Comparison of ENCODE assay signal across 8 cellular contexts in genomic region chr2:197168705-197169104, GRCh38.
A peak's percentile ranks its signal among the peaks of the same experiment; 100 is the strongest.
DNase-seq lines count a peak whose midpoint lies in the region; ATAC-seq, FAIRE-seq and TF ChIP-seq lines count a peak whose summit lies in the region.

No MANE protein-coding gene starts in this region.

- H3K4me2 ChIP-seq in HepG2 (ENCODE audit: low read depth, low read length): no peak overlapping the region

- H3K27me3 ChIP-seq in WERI-Rb-1 (ENCODE audit: insufficient read depth, low read depth, severe bottlenecking) (no peaks in the 10 kb centered on the region), HepG2 (ENCODE audit: control insufficient read depth in 1 of 2, insufficient read depth in 2 of 2, low read length in 2 of 2) (peaks cover 0 to 1% of the 10 kb centered on the region in 2 experiments; a peak in 1 of 5 replicates)

- FAIRE-seq in HepG2 (lab: Jason Lieb, UNC): peak; percentile 65

- H3K4me1 ChIP-seq in HepG2 (ENCODE audit: insufficient read depth, low read length): no peaks in the 10 kb centered on the region

- POLR2A ChIA-PET in HepG2 (lab: Yijun Ruan, JAX): no interaction called here

- no peak for TF ChIP-seq POLR2A in HepG2 (IDR thresholded peaks at IDR 0.05; ENCODE audit: insufficient read depth in 1 of 2, low read depth in 2 of 2, low read length in 2 of 2)

- WGBS in HepG2 (ENCODE audit: low lambda C conversion rate): 8% methylated on average over 5 of the region's 5 CpGs

- no peaks in the 10 kb centered on the region for H4K20me1 ChIP-seq in HepG2 (ENCODE audit: insufficient read depth, low read length)

- CTCF ChIA-PET in HepG2 (lab: Yijun Ruan, JAX; ENCODE audit: low intra/inter-chr PET ratio, low total read pairs): interaction anchor here (0.8 to 3.3 kb wide), 4 partner anchors 55 to 210 kb away, joined by 4 to 15 read pairs (median 4); no protein-coding TSS in a partner anchor

- H3K79me2 ChIP-seq in HepG2 (ENCODE audit: insufficient read depth, low read length): no peaks in the 10 kb centered on the region

- peak; percentile 82 for ATAC-seq in GM21786 (IDR thresholded peaks at IDR 0.05; ENCODE audit: unreplicated experiment)
- ATAC-seq in HepG2: peak; percentile 99
- no peak for ATAC-seq in HG03108 (IDR thresholded peaks at IDR 0.05; ENCODE audit: unreplicated experiment)

- no TSS peak for BruUV-seq in HepG2 (replicated peaks; lab: Mats Ljungman, UMichigan)

- H3K27ac ChIP-seq in WERI-Rb-1 (no peak overlapping the region), HepG2 (ENCODE audit: extremely low read length, insufficient read depth, low read length) (no peak overlapping the region)

- H3K9me3 ChIP-seq in WERI-Rb-1 (ENCODE audit: severe bottlenecking) (no peaks in the 10 kb centered on the region), HepG2 (ENCODE audit: low read length) (no peaks in the 10 kb centered on the region)

- no peak for TF ChIP-seq EP300 in HepG2 (IDR thresholded peaks at IDR 0.05; ENCODE audit: low read depth in 2 of 2, low read length in 2 of 2)
- TF ChIP-seq EP300 in HepG2 (CRISPR knock-in tag; IDR thresholded peaks at IDR 0.05; ENCODE audit: borderline replicate concordance): no peak

- no peak overlapping the region for H3K4me3 ChIP-seq in WERI-Rb-1 (ENCODE audit: low read depth, low read length)
- H3K4me3 ChIP-seq in cardiac fibroblast (replicated peaks in 1 of 2; ENCODE audit: low read depth in 2 of 2, low read length in 2 of 2): no peak overlapping the region
- no peak overlapping the region for H3K4me3 ChIP-seq in HepG2 (replicated peaks in 1 of 3; ENCODE audit: insufficient read depth in 1 of 3, low read depth in 2 of 3, low read length in 3 of 3)

- in situ Hi-C loops in HepG2 (cut with HindIII; ENCODE audit: extremely low pct_ligation_motif_present, low pct_unique_long_range_greater_than_20kb): loop anchor here (10.0 kb wide), 1 partner anchor 154 kb away; no protein-coding TSS in a partner anchor

- H3K36me3 ChIP-seq in WERI-Rb-1 (no peaks in the 10 kb centered on the region), HepG2 (replicated peaks in 1 of 2; ENCODE audit: control insufficient read depth in 1 of 2, insufficient read depth in 2 of 2, low read length in 2 of 2) (no peaks in the 10 kb centered on the region)

- TF ChIP-seq CTCF in GM10266 (IDR thresholded peaks at IDR 0.05; ENCODE audit: control insufficient read depth, insufficient read depth, low read depth, missing control alignments) (peak; percentile 67), WERI-Rb-1 (IDR thresholded peaks at IDR 0.05; ENCODE audit: low read depth, low read length) (peak; percentile 90), cardiac fibroblast (IDR thresholded peaks at IDR 0.05; ENCODE audit: low read depth, low read length) (peak; percentile 80), HepG2 (CRISPR knock-in tag; IDR thresholded peaks at IDR 0.05) (peak; percentile 82)

- peak; percentile 81 for DNase-seq in GM10266 (ENCODE audit: extremely low spot score)
- DNase-seq in MV-4-11 (lab: John Stamatoyannopoulos, UW): peak; percentile 58
- DNase-seq in WERI-Rb-1: peak; percentile 73
- peak; percentile 72 to 84 for DNase-seq in cardiac fibroblast (ENCODE audit: low read depth in 2 of 2)
- peak; percentile 65 for DNase-seq in HepG2 (ENCODE audit: low spot score)
- DNase-seq in stimulated activated CD4-positive, alpha-beta T cell treated with anti-CD3 and anti-CD28 coated beads, TNF-alpha, amount 100 ng/mL, for 48 hours (ENCODE audit: low read depth in 3 of 3): peak; percentile 46 to 74 (median 53)

- no peak overlapping the region for H3K9ac ChIP-seq in HepG2 (ENCODE audit: insufficient read depth, low read depth, low read length)

- intact Hi-C loops in HepG2 (cut with micrococcal nuclease; ENCODE audit: unreplicated experiment): loop anchor here (1.0 to 2.0 kb wide), 2 partner anchors 56 to 156 kb away; no protein-coding TSS in a partner anchor

- no peak overlapping the region for H2AFZ ChIP-seq in HepG2 (ENCODE audit: low read length)

- peak; percentile 75 for TF ChIP-seq RAD21 in HepG2 (CRISPR knock-in tag; IDR thresholded peaks at IDR 0.05)

TF ChIP-seq in HepG2, 621 proteins besides CTCF, POLR2A, EP300 and RAD21 (continues in another document):
- TF ChIP-seq TRAFD1 (CRISPR knock-in tag; IDR thresholded peaks at IDR 0.05; ENCODE audit: borderline replicate concordance): no peak
- no peak for TF ChIP-seq TGIF2 (CRISPR knock-in tag; IDR thresholded peaks at IDR 0.05)
- TF ChIP-seq SMC3 (IDR thresholded peaks at IDR 0.05; ENCODE audit: low read length): peak; percentile 78
- no peak for TF ChIP-seq SATB2 (CRISPR knock-in tag; IDR thresholded peaks at IDR 0.05)
- no peak for TF ChIP-seq AKNA (CRISPR knock-in tag; IDR thresholded peaks at IDR 0.05; ENCODE audit: borderline replicate concordance)
- TF ChIP-seq ZNF577 (CRISPR knock-in tag; IDR thresholded peaks at IDR 0.05; ENCODE audit: borderline replicate concordance, low read depth): no peak
- 0 out of 2 replicates have a peak, but pooled peaks have one; percentile 22 for TF ChIP-seq CREB1 (IDR thresholded peaks at IDR 0.05)
- TF ChIP-seq CREB1 (CRISPR knock-in tag; IDR thresholded peaks at IDR 0.05): no peak
- 0 out of 2 replicates have a peak, but pooled peaks have one; percentile 76 for TF ChIP-seq ZNF567 (CRISPR knock-in tag; IDR thresholded peaks at IDR 0.05; ENCODE audit: borderline replicate concordance)
- no peak for TF ChIP-seq MAFF (IDR thresholded peaks at IDR 0.05; ENCODE audit: low read depth, low read length)
- no peak for TF ChIP-seq PAX8 (CRISPR knock-in tag; IDR thresholded peaks at IDR 0.05; ENCODE audit: borderline replicate concordance)
- TF ChIP-seq SP2 (CRISPR knock-in tag; IDR thresholded peaks at IDR 0.05): no peak
- TF ChIP-seq STAG1 (CRISPR knock-in tag; IDR thresholded peaks at IDR 0.05): peak; percentile 92
- no peak for TF ChIP-seq NCOA5 (CRISPR knock-in tag; IDR thresholded peaks at IDR 0.05)
- TF ChIP-seq HBP1 (CRISPR knock-in tag; IDR thresholded peaks at IDR 0.05; ENCODE audit: low read depth): no peak
